11 cellular contexts compared by ENCODE assay signal in genomic region chr20:48051810-48052491, GRCh38.
DNase-seq lines count a peak whose midpoint lies in the region; ATAC-seq, FAIRE-seq and TF ChIP-seq lines count a peak whose summit lies in the region.
"Had no signal": no experiment of that assay in that cellular context is flagged by ENCODE, and none has a peak within 500 bp of the region (broad histone marks: within the 10 kb centered on the region; RNA-seq: fewer than 3 reads in every experiment).

No MANE protein-coding gene starts in this region.

- H3K9me3 Mint-ChIP-seq in osteocyte (ENCODE audit: unreplicated experiment) = peaks cover 5% of the 10 kb centered on the region

- peak overlapping the region; percentile 86 for H3K27ac Mint-ChIP-seq in osteocyte (ENCODE audit: unreplicated experiment)
- H3K27ac Mint-ChIP-seq: activated naive CD4-positive, alpha-beta T cell treated with anti-CD3 and anti-CD28 coated beads, Interleukin-2, amount 50 U/mL, for 24 hours had no signal

- H3K4me1 Mint-ChIP-seq in osteocyte (ENCODE audit: unreplicated experiment) = peaks cover 32% of the 10 kb centered on the region
- H3K4me1 Mint-ChIP-seq: activated naive CD4-positive, alpha-beta T cell treated with anti-CD3 and anti-CD28 coated beads, Interleukin-2, amount 50 U/mL, for 24 hours had no signal

- no peak overlapping the region for H3K9ac ChIP-seq in kidney (ENCODE audit: low read length in 2 of 2)

- H3K27me3 ChIP-seq in testis (no peaks in the 10 kb centered on the region), Peyer's patch (no peaks in the 10 kb centered on the region)

- no peaks in the 10 kb centered on the region for H3K36me3 ChIP-seq in testis (ENCODE audit: low read depth, missing control alignments)
- H3K36me3 ChIP-seq in kidney (ENCODE audit: control insufficient read depth in 1 of 2, insufficient read depth in 2 of 2, low read length in 2 of 2) = no peaks in the 10 kb centered on the region
- H3K36me3 ChIP-seq in Peyer's patch = no peaks in the 10 kb centered on the region

- 78% methylated on average over 3 of the region's 3 CpGs for WGBS in testis, 2 donors

- intact Hi-C loops in testis (cut with DNase I; ENCODE audit: low total_unique reads) = no loop called here
- intact Hi-C loops in kidney (cut with DNase I) = no loop called here

- no peak for ATAC-seq in left lobe of liver

- DNase-seq in GM03348 (ENCODE audit: low spot score) (peak; percentile 27), NCI-H2196 treated with DMSO at 0.1 percent for 48 hours (lab: John Stamatoyannopoulos, UW; ENCODE audit: unreplicated experiment) (peak; percentile 49), dermis microvascular lymphatic vessel endothelial cell (ENCODE audit: low read depth in 2 of 2) (peak; percentile 74 to 91), osteocyte (ENCODE audit: extremely low spot score, unreplicated experiment) (no peak), testis (no peak), left lobe of liver (ENCODE audit: low spot score) (no peak), kidney (no peak), Peyer's patch (no peak)
- DNase-seq: activated CD4-positive, CD25-positive, alpha-beta regulatory T cell treated with anti-CD3 and anti-CD28 coated beads, Interleukin-2, amount 50 U/mL, for 72 hours; Karpas-422 had no signal

- no peaks in the 10 kb centered on the region for H3K9me3 ChIP-seq in testis
- H3K9me3 ChIP-seq in kidney (ENCODE audit: control insufficient read depth in 1 of 2, low read length in 2 of 2) = no peaks in the 10 kb centered on the region
- H3K9me3 ChIP-seq in Peyer's patch = no peaks in the 10 kb centered on the region

- H3K27ac ChIP-seq in testis (no peak overlapping the region), kidney (ENCODE audit: low read depth in 2 of 2, low read length in 2 of 2) (no peak overlapping the region), Peyer's patch (no peak overlapping the region)

- no peaks in the 10 kb centered on the region for H3K36me3 Mint-ChIP-seq in osteocyte (ENCODE audit: unreplicated experiment)
- H3K36me3 Mint-ChIP-seq: activated naive CD4-positive, alpha-beta T cell treated with anti-CD3 and anti-CD28 coated beads, Interleukin-2, amount 50 U/mL, for 24 hours had no signal

- H3K4me3 ChIP-seq in testis (no peak overlapping the region), kidney (ENCODE audit: low read length in 2 of 2) (no peak overlapping the region), Peyer's patch (no peak overlapping the region)

- FAIRE-seq in kidney (lab: Jason Lieb, UNC) = no peak

- no peak for TF ChIP-seq CTCF in osteocyte (IDR thresholded peaks at IDR 0.05)
- no peak for TF ChIP-seq CTCF in testis (IDR thresholded peaks at IDR 0.05)
- no peak for TF ChIP-seq CTCF in kidney (IDR thresholded peaks at IDR 0.05; ENCODE audit: borderline replicate concordance, extremely low read depth, insufficient read depth)
- no peak for TF ChIP-seq CTCF in Peyer's patch (IDR thresholded peaks at IDR 0.05)

- TF ChIP-seq POLR2A in testis (IDR thresholded peaks at IDR 0.05) = no peak
- no peak for TF ChIP-seq POLR2A in Peyer's patch (IDR thresholded peaks at IDR 0.05)

- H3K27me3 Mint-ChIP-seq in osteocyte (ENCODE audit: unreplicated experiment) = peaks cover 26% of the 10 kb centered on the region

- H3K4me1 ChIP-seq in testis (peaks cover 9% of the 10 kb centered on the region), kidney (ENCODE audit: control insufficient read depth in 1 of 2, insufficient read depth in 1 of 2, low read depth in 1 of 2, low read length in 2 of 2) (no peaks in the 10 kb centered on the region), Peyer's patch (no peaks in the 10 kb centered on the region)

- no peak overlapping the region for H3K4me3 Mint-ChIP-seq in osteocyte (ENCODE audit: unreplicated experiment)
- H3K4me3 Mint-ChIP-seq: activated naive CD4-positive, alpha-beta T cell treated with anti-CD3 and anti-CD28 coated beads, Interleukin-2, amount 50 U/mL, for 24 hours had no signal

Comparison
In these comparisons a context has a peak if more than half of its experiments do, and no peak if none do; other contexts are left out.
1. DNase-seq: peak in GM03348 (single experiment), NCI-H2196 treated with DMSO at 0.1 percent for 48 hours (single experiment) and dermis microvascular lymphatic vessel endothelial cell (2 of 2); none in osteocyte (single experiment), testis (single experiment), left lobe of liver (single experiment), kidney (single experiment) and Peyer's patch (0 of 3).